20 cellular contexts compared by ENCODE assay signal in genomic region chr16:47278571-47278970, GRCh38.
"Had no signal": no experiment of that assay in that cellular context is flagged by ENCODE, and none has a peak within 500 bp of the region (broad histone marks: within the 10 kb centered on the region; RNA-seq: fewer than 3 reads in every experiment).

No MANE protein-coding gene starts in this region.

- ATAC-seq: gastrocnemius medialis; left lobe of liver; natural killer cell; pancreas; right lobe of liver; stimulated activated naive B cell treated with anti-CD40 and anti-IgM and Interleukin-4, amounts not matched to agents 10 μg/mL and 1 μg/mL and 100 μg/mL, for 72 hours had no signal

- H3K4me3 ChIP-seq: dorsolateral prefrontal cortex, esophagus muscularis mucosa, gastrocnemius medialis, lung, pancreas, right lobe of liver, thoracic aorta, tibial nerve, upper lobe of left lung had no signal

- DNase-seq: dorsolateral prefrontal cortex; effector CD8-positive, alpha-beta T cell; endodermal cell; foreskin fibroblast; gastrocnemius medialis; head of caudate nucleus; kidney; natural killer cell; pancreas; right lobe of liver; small intestine; stimulated activated CD4-positive, alpha-beta T cell treated with anti-CD3 and anti-CD28 coated beads, Interleukin-15, amount 100 ng/mL, for 24 hours; stimulated activated CD4-positive, alpha-beta T cell treated with anti-CD3 and anti-CD28 coated beads, Interleukin-2, amount 100 ng/mL, for 48 hours; stimulated activated naive B cell treated with anti-CD40 and anti-IgM and Interleukin-4, amounts not matched to agents 10 μg/mL and 1 μg/mL and 100 μg/mL, for 72 hours; upper lobe of left lung had no signal
